Comparison of ENCODE assay signal across 1 cellular context in the genomic region with DNA sequence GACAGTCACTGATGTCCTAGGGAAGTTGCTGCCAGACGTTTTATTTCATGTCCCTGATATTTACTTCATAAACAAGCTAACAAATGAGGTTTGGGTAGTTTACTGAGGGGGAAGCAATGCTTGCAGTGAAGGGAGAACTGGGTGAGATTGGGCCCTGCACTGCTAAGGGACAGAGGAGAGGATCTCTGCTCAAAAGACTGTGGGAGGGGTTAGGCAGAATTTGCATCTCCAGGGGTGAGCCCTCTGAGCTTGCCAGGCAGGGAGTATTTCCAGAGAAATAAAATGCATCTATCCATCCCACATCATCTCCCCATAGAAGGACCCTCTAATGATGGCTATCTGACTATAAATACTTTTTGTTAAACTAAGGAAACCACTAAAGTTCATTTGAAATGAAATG.
TF ChIP-seq lines count a peak whose summit lies in the region.

No MANE protein-coding gene starts in this region.

TF ChIP-seq in WTC11, 78 proteins besides CTCF, POLR2A, EP300 and RAD21 (continued from another document):
- TF ChIP-seq ZNF281 (CRISPR knock-in tag; IDR thresholded peaks at IDR 0.05) (no peak), USF2 (CRISPR knock-in tag; IDR thresholded peaks at IDR 0.05) (no peak)
TF ChIP-seq in WTC11: peak in this region for 0.
